In the genomic region with DNA sequence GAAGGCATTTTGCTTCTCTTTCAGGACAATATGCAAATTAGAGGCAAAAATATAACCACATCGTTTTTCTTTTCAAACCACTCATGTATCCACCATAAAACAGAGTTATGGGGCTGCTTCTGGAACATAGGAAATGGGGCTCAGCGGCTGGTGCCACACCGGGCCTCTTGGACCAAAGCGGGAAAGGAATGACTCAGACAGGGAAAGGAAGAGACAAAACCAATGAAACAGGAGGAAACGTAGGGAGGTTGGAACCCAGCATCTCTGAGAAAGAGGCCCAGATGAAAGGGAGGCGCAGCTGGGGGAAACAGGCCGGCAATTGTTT, we compare ENCODE assay signal across 13 cellular contexts. TPM values are rescaled to one million over a fixed set of nuclear protein-coding genes. Genes with fewer than 3 reads are reported as not detected.
DNase-seq lines count a peak whose midpoint lies in the region; ATAC-seq, FAIRE-seq and TF ChIP-seq lines count a peak whose summit lies in the region.
"Had no signal": no experiment of that assay in that cellular context is flagged by ENCODE, and none has a peak within 500 bp of the region (broad histone marks: within the 10 kb centered on the region; RNA-seq: fewer than 3 reads in every experiment).

No MANE protein-coding gene starts in this region.

- TF ChIP-seq CTCF in H1 (IDR thresholded peaks at IDR 0.05; ENCODE audit: control extremely low read depth in 1 of 3, insufficient read depth in 1 of 3, low read depth in 1 of 3, low read length in 3 of 3), result no peak

- H3K14ac ChIP-seq in H1 (ENCODE audit: insufficient read length) (no peak overlapping the region), neuronal stem cell (ENCODE audit: low read length) (no peak overlapping the region)

- H3K4ac ChIP-seq in H1 (replicated peaks; ENCODE audit: insufficient read length, low read depth, low read length) (no peak overlapping the region), neuronal stem cell (ENCODE audit: low read length) (no peak overlapping the region)

- POLR2A ChIA-PET in H1 (lab: Charles Lee; ENCODE audit: partially characterized antibody), result interaction anchor here (0.8 to 1.8 kb wide), 9 partner anchors 11 to 705 kb away, joined by 3 to 5 read pairs (median 3); a partner anchor contains a TSS

- FAIRE-seq in H1 (lab: Jason Lieb, UNC), result no peak

- WGBS in right cardiac atrium, result 54% methylated on average over 7 of the region's 7 CpGs
- 61% methylated on average over 7 of the region's 7 CpGs; no CpG with 5 or more reads in 1 of the 2 experiments for WGBS in H1 (ENCODE audit: extremely low coverage in 1 of 2, insufficient coverage in 1 of 2, insufficient read length in 1 of 2, insufficient replicate concordance in 2 of 2, low coverage in 1 of 2, low lambda C conversion rate in 2 of 2, missing lambda C conversion rate in 1 of 2), 2 experiments
- no CpG with 5 or more reads among the region's 7 CpGs for WGBS in neuronal stem cell (ENCODE audit: extremely low coverage in 2 of 2, insufficient read length in 2 of 2, insufficient replicate concordance in 1 of 2), 2 donors

- H4K91ac ChIP-seq in H1 (replicated peaks; ENCODE audit: insufficient read length, low read length) (no peak overlapping the region), neuronal stem cell (ENCODE audit: low read depth, low read length, poor library complexity) (no peak overlapping the region)

- no peak overlapping the region for H3K4me3 ChIP-seq in right cardiac atrium (ENCODE audit: low read length)
- H3K4me3 ChIP-seq in H1 (ENCODE audit: extremely low read depth in 1 of 4, insufficient read depth in 2 of 4, low read depth in 3 of 4, low read length in 4 of 4), result no peak overlapping the region
- H3K4me3 ChIP-seq in neuronal stem cell (ENCODE audit: low read length in 2 of 2), result no peak overlapping the region
- H3K4me3 ChIP-seq: smooth muscle cell had no signal

- H2AK5ac ChIP-seq in H1 (ENCODE audit: low read depth, low read length), result no peak overlapping the region
- H2AK5ac ChIP-seq in neuronal stem cell (ENCODE audit: low read depth, low read length), result no peak overlapping the region

- H4K8ac ChIP-seq in H1 (ENCODE audit: extremely low read depth, insufficient read depth, low read length) (no peak overlapping the region), neuronal stem cell (ENCODE audit: low read depth, low read length) (no peak overlapping the region)

- no peaks in the 10 kb centered on the region for H4K20me1 ChIP-seq in H1 (replicated peaks in 1 of 2; ENCODE audit: control insufficient read depth in 1 of 2, insufficient read depth in 2 of 2, low read length in 2 of 2)

- H3K23me2 ChIP-seq in H1 (ENCODE audit: low read depth, low read length), result no peaks in the 10 kb centered on the region

- intact Hi-C loops in right cardiac atrium (cut with DNase I), result no loop called here
- intact Hi-C loops in cardiac septum (cut with DNase I), result no loop called here

- H3K27me3 ChIP-seq in right cardiac atrium (ENCODE audit: control insufficient read depth, insufficient read depth) (no peaks in the 10 kb centered on the region), H1 (replicated peaks in 1 of 4; ENCODE audit: control insufficient read depth in 3 of 4, extremely low read depth in 1 of 4, insufficient read depth in 3 of 4, low read length in 3 of 4) (no peaks in the 10 kb centered on the region; a peak in 1 of 7 replicates), neuronal stem cell (ENCODE audit: control insufficient read depth in 3 of 3, insufficient read depth in 3 of 3, low read depth in 1 of 3, low read length in 3 of 3) (no peaks in the 10 kb centered on the region)

- H3K27ac ChIP-seq in right cardiac atrium (ENCODE audit: low read length) (peak overlapping the region; percentile 45), H1 (ENCODE audit: low read depth, low read length) (no peak overlapping the region), neuronal stem cell (replicated peaks; ENCODE audit: low read length) (peak overlapping the region; percentile 74)

- H3K18ac ChIP-seq in H1 (ENCODE audit: extremely low read depth, low read length) (no peak overlapping the region; the same call in 1 of the 2 replicates), neuronal stem cell (ENCODE audit: low read length) (no peak overlapping the region)

- no peak overlapping the region for H4K5ac ChIP-seq in H1 (ENCODE audit: insufficient read length, low read depth, low read length)

- no peak overlapping the region for H2BK120ac ChIP-seq in H1 (replicated peaks; ENCODE audit: low read depth, low read length)
- no peak overlapping the region for H2BK120ac ChIP-seq in neuronal stem cell (ENCODE audit: low read depth, low read length)

- no peak for TF ChIP-seq POLR2A in H1 (IDR thresholded peaks at IDR 0.05; ENCODE audit: control extremely low read depth in 1 of 2, low read depth in 2 of 2, low read length in 2 of 2)

- H3K9me3 ChIP-seq in right cardiac atrium (ENCODE audit: control insufficient read depth, low read length) (no peaks in the 10 kb centered on the region), H1 (ENCODE audit: insufficient read depth in 2 of 2, low read depth in 1 of 2, low read length in 1 of 2) (no peaks in the 10 kb centered on the region), neuronal stem cell (replicated peaks in 1 of 2; ENCODE audit: control insufficient read depth in 2 of 2, insufficient read depth in 1 of 2, low read depth in 1 of 2, low read length in 2 of 2) (no peaks in the 10 kb centered on the region)

- no peak for DNase-seq in right cardiac atrium
- no peak for DNase-seq in cardiac septum (ENCODE audit: low spot score)
- DNase-seq in H1 (ENCODE audit: low read depth in 1 of 2, low spot score in 2 of 2), result no peak
- DNase-seq in neuronal stem cell (ENCODE audit: low spot score), result peak; percentile 71
- DNase-seq in activated effector memory CD4-positive, alpha-beta T cell treated with Interleukin-2 at 50 U/mL for 16 hours, result no peak
- no peak for DNase-seq in GDM1 (lab: John Stamatoyannopoulos, UW)
- no peak for DNase-seq in SHP77 treated with DMSO at 0.1 percent for 48 hours (lab: John Stamatoyannopoulos, UW)
- DNase-seq: activated CD4-positive, alpha-beta memory T cell treated with anti-CD3 and anti-CD28 coated beads, Interleukin-2, amount 10 ng/mL, durations not matched to agents 7 days and 5 days; activated naive CD4-positive, alpha-beta T cell treated with Interleukin-2 at 50 U/mL for 16 hours; central memory CD4-positive, alpha-beta T cell; naive B cell had no signal

- H3K36me3 ChIP-seq in H1 (ENCODE audit: control insufficient read depth in 2 of 4, insufficient read depth in 4 of 4, low read length in 3 of 4) (no peaks in the 10 kb centered on the region), neuronal stem cell (replicated peaks in 1 of 2; ENCODE audit: control insufficient read depth in 2 of 2, insufficient read depth in 2 of 2, low read length in 2 of 2) (peaks cover 0 to 15% of the 10 kb centered on the region in 2 donors)

- no peak for TF ChIP-seq EP300 in H1 (IDR thresholded peaks at IDR 0.05; ENCODE audit: borderline replicate concordance in 1 of 2, low read depth in 2 of 2, low read length in 2 of 2)

- H3K4me1 ChIP-seq in right cardiac atrium (ENCODE audit: control insufficient read depth, insufficient read depth, low read length) (peaks cover 29% of the 10 kb centered on the region), H1 (replicated peaks in 1 of 4; ENCODE audit: control insufficient read depth in 3 of 4, insufficient read depth in 4 of 4, low read length in 3 of 4) (peaks cover 2 to 9% (median 6%) of the 10 kb centered on the region in 4 experiments), neuronal stem cell (ENCODE audit: control insufficient read depth in 2 of 2, insufficient read depth in 1 of 2, low read depth in 1 of 2, low read length in 2 of 2) (peaks cover 41 to 52% of the 10 kb centered on the region in 2 donors)

- H3K23ac ChIP-seq in H1 (ENCODE audit: insufficient read length), result no peak overlapping the region
- no peak overlapping the region for H3K23ac ChIP-seq in neuronal stem cell (ENCODE audit: low read depth, low read length, poor library complexity)

- no peak overlapping the region for H2AFZ ChIP-seq in H1 (ENCODE audit: low read length)
- no peak overlapping the region for H2AFZ ChIP-seq in neuronal stem cell (ENCODE audit: low read length)

- no peaks in the 10 kb centered on the region for H3K79me2 ChIP-seq in H1 (ENCODE audit: control insufficient read depth in 1 of 2, insufficient read depth in 2 of 2, low read length in 2 of 2)

- no peak overlapping the region for H3K56ac ChIP-seq in H1 (replicated peaks; ENCODE audit: insufficient read length, low read depth, low read length)

- 0 out of 4 replicates have a peak overlapping the region, but pooled peaks of 1 of the 2 experiments have one; percentile 4 for H3K4me2 ChIP-seq in H1 (ENCODE audit: insufficient read depth in 1 of 2, low read depth in 2 of 2, low read length in 2 of 2)
- H3K4me2 ChIP-seq in neuronal stem cell (ENCODE audit: insufficient read depth, low read length, poor library complexity, severe bottlenecking), result no peak overlapping the region
- H3K4me2 ChIP-seq: smooth muscle cell had no signal

- CTCF ChIA-PET in H1 (lab: Charles Lee; ENCODE audit: partially characterized antibody), result interaction anchor here (0.8 to 2.7 kb wide), 6 partner anchors 9 to 93 kb away, joined by 3 to 9 read pairs (median 5); a partner anchor contains a TSS

- H2BK20ac ChIP-seq in H1 (ENCODE audit: low read length), result no peak overlapping the region

- ATAC-seq in right cardiac atrium, result no peak
- ATAC-seq in GM18858 (IDR thresholded peaks at IDR 0.05; ENCODE audit: unreplicated experiment), result no peak

- H2BK12ac ChIP-seq in H1 (ENCODE audit: low read depth, low read length), result no peak overlapping the region
- no peak overlapping the region for H2BK12ac ChIP-seq in neuronal stem cell (ENCODE audit: low read length)

- H2BK5ac ChIP-seq in H1 (ENCODE audit: low read depth, low read length) (no peak overlapping the region), neuronal stem cell (ENCODE audit: low read length) (no peak overlapping the region)

- no peak overlapping the region for H3K9ac ChIP-seq in H1 (replicated peaks in 1 of 4; ENCODE audit: extremely low read depth in 1 of 4, low read depth in 3 of 4, low read length in 3 of 4)
- H3K9ac ChIP-seq in neuronal stem cell (ENCODE audit: low read depth, low read length, poor library complexity), result no peak overlapping the region

- 0 out of 2 replicates have a peak, but pooled peaks cover 2% of the 10 kb centered on the region for H3K79me1 ChIP-seq in H1 (ENCODE audit: low read depth, low read length)
- H3K79me1 ChIP-seq in neuronal stem cell (ENCODE audit: low read depth, low read length), result no peaks in the 10 kb centered on the region

- TF ChIP-seq RAD21 in H1 (IDR thresholded peaks at IDR 0.05 in 1 of 2, conservative IDR thresholded peaks at IDR 0.05 in 1 of 2; ENCODE audit: low read depth in 2 of 2, low read length in 2 of 2), result no peak

- H2BK15ac ChIP-seq in H1 (ENCODE audit: low read length), result no peak overlapping the region
- H2BK15ac ChIP-seq in neuronal stem cell (ENCODE audit: low read length), result no peak overlapping the region

RNA-seq across cellular contexts. Expression of a gene that starts 28.5 kb away (rescaled TPM):
- total RNA-seq in right cardiac atrium (10 to 100 TPM; 53.1 to 60.5 (median 55.1) TPM), cardiac septum (46.6 TPM)
- polyA plus RNA-seq in right cardiac atrium (41.0 TPM), H1 (2011; rRNA removed) (4.0 and 6.7 TPM in 2 replicates)
- total RNA-seq in H1 (2021; fragmentation: NEBNext Ultra II Directional; extraction: Animal tissue kit (Norgen Biotek cat#: 25700)), result 7.8 and 10.7 TPM in 2 replicates
- polyA plus RNA-seq in H1 (2011; cell fraction: cytosol; rRNA removed), result 5.2 TPM
- polyA plus RNA-seq in H1 (2011; cell fraction: nucleus; rRNA removed), result 12.0 TPM
- polyA plus RNA-seq in H1 (2012, experiment 1 of 2), result 3.4 to 9.6 TPM (median 7.3 TPM) in 4 replicates
- polyA plus RNA-seq in H1 (2012, experiment 2 of 2), result 4.9 TPM
- 5.8 TPM for polyA plus RNA-seq in H1 (2013, experiment 1 of 2)
- polyA plus RNA-seq in H1 (2013, experiment 2 of 2), result 5.8 TPM
- polyA minus RNA-seq in H1 (2011; rRNA and poly(A)+ RNA removed), result 4.1 and 5.1 TPM in 2 replicates
- 2.2 TPM for polyA minus RNA-seq in H1 (2011; cell fraction: cytosol; rRNA and poly(A)+ RNA removed)
- polyA minus RNA-seq in H1 (2011; cell fraction: nucleus; rRNA and poly(A)+ RNA removed), result 4.1 TPM
- polyA plus RNA-seq in neuronal stem cell (2013, experiment 1 of 2), result 23.4 TPM
- 22.7 TPM for polyA plus RNA-seq in neuronal stem cell (2013, experiment 2 of 2)
